Comparison of ENCODE assay signal across 1 cellular context in genomic region chr22:42326301-42326700, GRCh38.
TF ChIP-seq lines count a peak whose summit lies in the region.

No MANE protein-coding gene starts in this region.

TF ChIP-seq in HepG2, 621 proteins besides CTCF, POLR2A, EP300 and RAD21 (continued from another document):
- no peak for TF ChIP-seq CENPBD1 (CRISPR knock-in tag; IDR thresholded peaks at IDR 0.05; ENCODE audit: borderline replicate concordance, low read depth)
TF ChIP-seq in HepG2: peak in this region for 1.
